7 cellular contexts compared by ENCODE assay signal in the genomic region with DNA sequence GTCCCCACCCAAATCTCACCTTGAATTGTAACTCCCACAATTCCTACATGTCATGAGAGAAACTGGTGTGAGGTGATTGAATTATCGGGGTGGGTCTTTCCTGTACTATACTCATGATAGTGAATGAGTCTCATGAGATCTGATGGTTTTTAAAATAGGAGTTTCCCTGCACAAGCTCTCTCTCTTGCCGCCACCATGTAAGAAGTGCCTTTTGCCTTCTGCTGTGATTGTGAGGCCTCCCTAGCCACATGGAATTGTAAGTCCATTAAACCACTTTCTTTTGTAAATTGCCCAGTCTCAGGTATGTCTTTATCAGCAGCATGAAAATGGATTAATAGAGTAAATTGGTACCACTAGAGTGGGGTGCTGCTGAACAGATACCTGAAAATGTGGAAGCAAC.
"Had no signal": no experiment of that assay in that cellular context is flagged by ENCODE, and none has a peak within 500 bp of the region (broad histone marks: within the 10 kb centered on the region; RNA-seq: fewer than 3 reads in every experiment).

No MANE protein-coding gene starts in this region.

- H2AFZ ChIP-seq: GM23248 had no signal

- DNase-seq: GM23248, GOT3, H7, KG1 had no signal

- FAIRE-seq: HTR-8/SVneo had no signal

- H3K9me3 ChIP-seq: HAP-1 had no signal

- H3K36me3 ChIP-seq: HAP-1 had no signal

- H3K4me3 ChIP-seq: GM23248, HAP-1 had no signal

- H3K27ac ChIP-seq: GM23248 had no signal

- H3K9ac ChIP-seq: GM23248 had no signal

- ATAC-seq: HCT116 had no signal
